ENCODE assay signal across 1 cellular context in the genomic region with DNA sequence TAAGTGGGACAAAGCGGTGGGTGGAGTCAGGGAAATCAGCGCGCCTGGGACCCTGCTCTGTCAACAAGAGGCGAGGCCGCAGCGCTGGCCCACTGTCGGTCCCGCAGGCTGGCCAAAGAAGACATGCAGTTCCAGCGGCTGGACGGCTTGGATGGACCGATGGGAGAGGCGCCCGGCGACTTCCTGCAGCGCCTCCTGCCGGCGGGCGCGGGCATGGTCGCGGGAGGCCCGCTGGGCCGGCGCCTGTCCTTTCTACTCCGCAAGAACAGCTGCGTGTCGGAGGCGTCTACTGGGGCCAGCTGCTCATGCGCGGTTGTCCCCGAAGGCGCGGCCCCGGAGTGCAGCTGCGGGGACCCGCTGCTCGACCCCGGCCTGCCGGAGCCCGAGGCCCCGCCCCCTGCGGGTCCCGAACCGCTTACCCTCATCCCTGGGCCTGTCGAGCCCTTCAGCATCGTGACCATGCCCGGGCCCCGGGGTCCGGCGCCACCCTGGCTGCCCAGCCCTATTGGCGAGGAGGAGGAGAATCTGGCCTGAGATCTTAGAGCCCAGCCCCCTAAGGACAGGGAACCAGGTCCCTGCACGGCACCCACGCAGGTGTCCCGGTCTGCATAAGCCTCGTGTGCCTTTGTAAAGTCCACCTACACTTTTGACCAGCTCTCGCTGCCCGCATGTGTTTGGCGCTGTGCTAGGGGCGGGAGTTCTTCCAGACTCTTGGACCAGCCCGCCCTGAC.
A peak's percentile ranks its signal among the peaks of the same experiment; 100 is the strongest.
TF ChIP-seq lines count a peak whose summit lies in the region.

No MANE protein-coding gene starts in this region.

TF ChIP-seq in IMR-90, 13 proteins besides CTCF, POLR2A, EP300 and RAD21:
- TF ChIP-seq SMC3 (IDR thresholded peaks at IDR 0.05; ENCODE audit: low read depth, low read length): peak; percentile 74
- TF ChIP-seq NFE2L2 (IDR thresholded peaks at IDR 0.05; ENCODE audit: low read depth, low read length): no peak
TF ChIP-seq in IMR-90: peak in this region for 1.
